In the genomic region with DNA sequence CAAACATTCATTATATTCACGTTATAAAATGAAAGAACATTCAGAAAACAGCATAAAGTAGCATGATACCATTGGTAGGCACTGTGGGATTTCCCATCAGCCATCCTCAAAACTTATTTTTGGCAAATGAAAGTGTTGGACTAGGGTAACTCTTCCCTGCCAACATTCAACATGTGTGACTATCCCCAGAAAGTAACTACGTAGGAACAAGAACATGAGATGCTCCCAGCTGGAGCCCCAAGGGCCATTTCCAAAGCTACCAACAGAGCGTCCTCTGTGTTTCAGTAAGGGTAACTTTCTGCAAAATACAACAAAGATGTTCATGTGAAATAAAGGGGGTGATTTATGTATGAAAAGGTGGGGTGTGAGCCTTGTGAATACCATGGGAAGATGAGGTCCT, we compare ENCODE assay signal across 29 cellular contexts.
"Had no signal": no experiment of that assay in that cellular context is flagged by ENCODE, and none has a peak within 500 bp of the region (broad histone marks: within the 10 kb centered on the region; RNA-seq: fewer than 3 reads in every experiment).

No MANE protein-coding gene starts in this region.

- H3K9me3 ChIP-seq: ascending aorta, colonic mucosa, left ventricle myocardium inferior, right atrium auricular region, thoracic aorta had no signal

- H3K4me3 ChIP-seq: ascending aorta, cardiac muscle cell, colonic mucosa, heart right ventricle, left ventricle myocardium inferior, lung, right atrium auricular region, thoracic aorta had no signal

- H3K9me3 Mint-ChIP-seq: activated T-helper 17 cell treated with anti-CD3 and anti-CD28 coated beads, Interleukin-2, amount 50 U/mL, for 72 hours; natural killer cell treated with Interleukin-12 subunit alpha and Interleukin-12 subunit beta and Interleukin-15 and Interleukin-18, amount 100 ng/mL, for 72 hours had no signal

- H3K27ac ChIP-seq: cardiac muscle cell, colonic mucosa, foreskin keratinocyte, heart right ventricle, left ventricle myocardium inferior, thoracic aorta, WERI-Rb-1 had no signal

- H3K27me3 Mint-ChIP-seq: activated naive CD8-positive, alpha-beta T cell; activated T-helper 17 cell treated with anti-CD3 and anti-CD28 coated beads, Interleukin-2, amount 50 U/mL, for 72 hours; T-helper 17 cell had no signal

- H3K4me1 ChIP-seq: colonic mucosa, foreskin keratinocyte had no signal

- DNase-seq: activated CD4-positive, alpha-beta T cell treated with anti-CD3 and anti-CD28 coated beads for 48 hours; activated CD4-positive, alpha-beta T cell treated with anti-CD3 and anti-CD28 coated beads, Interleukin-2, amount 50 U/mL, for 48 hours; activated CD8-positive, alpha-beta memory T cell treated with anti-CD3 and anti-CD28 coated beads, Interleukin-2, amount 50 U/mL, for 4 hours; activated T-cell treated with anti-CD3 and anti-CD28 coated beads, Interleukin-2, amount 50 U/mL, for 1 hour; cerebellar nuclear complex; colonic mucosa; effector memory CD4-positive, alpha-beta T cell; foreskin keratinocyte; heart right ventricle; islet precursor cell; left ventricle myocardium inferior; mesendoderm; stimulated activated CD4-positive, alpha-beta T cell treated with anti-CD3 and anti-CD28 coated beads, Interleukin-15, amount 100 ng/mL, for 24 hours; stimulated activated CD4-positive, alpha-beta T cell treated with anti-CD3 and anti-CD28 coated beads, Interleukin-2, amount 100 ng/mL, for 24 hours; stimulated activated naive CD4-positive, alpha-beta T cell treated with Interleukin-2 at 50 U/mL for 16 hours; T-helper 17 cell; T1000; trophoblast cell; WERI-Rb-1 had no signal

- H3K4me3 Mint-ChIP-seq: activated naive CD8-positive, alpha-beta T cell; brain; T-helper 17 cell had no signal

- ATAC-seq: activated CD4-positive, CD25-positive, alpha-beta regulatory T cell treated with anti-CD3 and anti-CD28 coated beads, Interleukin-2, amount 50 U/mL, for 24 hours; activated T-helper 17 cell treated with anti-CD3 and anti-CD28 coated beads, Interleukin-2, amount 50 U/mL, for 72 hours; foreskin keratinocyte; heart right ventricle; natural killer cell treated with Interleukin-12 subunit alpha and Interleukin-12 subunit beta and Interleukin-15 and Interleukin-18, amount 100 ng/mL, for 72 hours; T-helper 17 cell had no signal

- H3K27ac Mint-ChIP-seq: brain had no signal

- H3K4me1 Mint-ChIP-seq: brain had no signal

- H3K36me3 Mint-ChIP-seq: activated naive CD8-positive, alpha-beta T cell; brain; natural killer cell treated with Interleukin-12 subunit alpha and Interleukin-12 subunit beta and Interleukin-15 and Interleukin-18, amount 100 ng/mL, for 72 hours had no signal

- H3K36me3 ChIP-seq: ascending aorta, cardiac muscle cell, colonic mucosa, heart right ventricle, left ventricle myocardium inferior, right atrium auricular region, thoracic aorta, WERI-Rb-1 had no signal

- H3K27me3 ChIP-seq: ascending aorta, cardiac muscle cell, colonic mucosa, foreskin keratinocyte, heart right ventricle, right atrium auricular region had no signal
